Comparison of ENCODE assay signal across 1 cellular context in genomic region chr2:135050132-135050531, GRCh38.
TF ChIP-seq lines count a peak whose summit lies in the region.

No MANE protein-coding gene starts in this region.

TF ChIP-seq in GM23338, 12 proteins besides CTCF, POLR2A, EP300 and RAD21 (continued from another document):
- TF ChIP-seq STAT1 (IDR thresholded peaks at IDR 0.05; ENCODE audit: unreplicated experiment): no peak
- TF ChIP-seq ZNF462 (CRISPR knock-in tag; IDR thresholded peaks at IDR 0.05): no peak
- no peak for TF ChIP-seq ZNF331 (CRISPR knock-in tag; IDR thresholded peaks at IDR 0.05; ENCODE audit: low read depth)
- no peak for TF ChIP-seq ZNF114 (CRISPR knock-in tag; IDR thresholded peaks at IDR 0.05)
- TF ChIP-seq POLR2AphosphoS5 (IDR thresholded peaks at IDR 0.05; ENCODE audit: low read depth): no peak
- TF ChIP-seq, protein P1, sequence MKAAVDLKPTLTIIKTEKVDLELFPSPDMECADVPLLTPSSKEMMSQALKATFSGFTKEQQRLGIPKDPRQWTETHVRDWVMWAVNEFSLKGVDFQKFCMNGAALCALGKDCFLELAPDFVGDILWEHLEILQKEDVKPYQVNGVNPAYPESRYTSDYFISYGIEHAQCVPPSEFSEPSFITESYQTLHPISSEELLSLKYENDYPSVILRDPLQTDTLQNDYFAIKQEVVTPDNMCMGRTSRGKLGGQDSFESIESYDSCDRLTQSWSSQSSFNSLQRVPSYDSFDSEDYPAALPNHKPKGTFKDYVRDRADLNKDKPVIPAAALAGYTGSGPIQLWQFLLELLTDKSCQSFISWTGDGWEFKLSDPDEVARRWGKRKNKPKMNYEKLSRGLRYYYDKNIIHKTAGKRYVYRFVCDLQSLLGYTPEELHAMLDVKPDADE (IDR thresholded peaks at IDR 0.05): no peak
- no peak for TF ChIP-seq CREB1 (CRISPR knock-in tag; IDR thresholded peaks at IDR 0.05; ENCODE audit: low read depth)
- TF ChIP-seq EZH2phosphoT487 (IDR thresholded peaks at IDR 0.05; ENCODE audit: unreplicated experiment): no peak
